In the genomic region with DNA sequence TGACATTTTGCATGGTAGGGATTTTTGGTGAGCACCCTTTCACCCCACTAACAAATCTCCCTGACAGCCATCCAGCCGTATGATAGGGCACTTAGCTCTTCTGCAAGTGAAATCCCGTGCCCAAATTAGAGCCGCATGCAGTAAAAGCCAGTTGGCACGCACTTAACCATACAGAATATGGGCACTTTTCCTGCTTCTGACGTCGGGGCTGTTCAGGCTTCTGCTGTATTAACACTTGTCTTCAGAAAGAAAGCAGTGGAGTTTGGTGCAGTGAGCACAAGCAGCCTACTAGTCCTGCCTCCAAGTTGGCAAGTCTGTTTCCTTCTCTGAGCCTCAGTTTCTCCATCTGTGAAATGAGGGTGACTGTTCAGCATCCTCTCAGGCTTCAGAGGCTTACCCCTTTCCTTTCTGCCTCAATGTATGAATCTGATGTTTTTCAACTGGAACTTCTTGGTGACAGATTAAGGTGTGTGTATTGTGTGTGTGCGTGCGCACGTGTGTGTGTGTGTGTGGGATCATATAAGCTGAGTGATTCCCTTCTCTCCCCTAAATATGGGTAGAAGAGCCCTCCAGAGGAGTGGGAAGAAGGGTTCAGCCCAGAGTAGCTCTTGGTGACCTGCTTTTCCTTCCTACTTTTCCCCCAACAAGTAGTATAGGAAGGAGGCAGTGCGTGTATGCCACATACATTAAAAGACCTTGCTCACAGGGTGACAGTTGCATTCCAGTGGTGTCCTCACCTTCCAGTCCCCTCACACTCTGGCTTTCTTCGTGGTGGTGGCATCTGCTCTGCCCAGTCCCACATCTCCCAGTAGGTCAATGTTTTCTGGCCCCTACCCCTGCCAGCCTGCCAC, we compare ENCODE assay signal across 1 cellular context.
TF ChIP-seq lines count a peak whose summit lies in the region.

No MANE protein-coding gene starts in this region.

TF ChIP-seq in GM23338, 12 proteins besides CTCF, POLR2A, EP300 and RAD21 (continued from another document):
- TF ChIP-seq, protein P1, sequence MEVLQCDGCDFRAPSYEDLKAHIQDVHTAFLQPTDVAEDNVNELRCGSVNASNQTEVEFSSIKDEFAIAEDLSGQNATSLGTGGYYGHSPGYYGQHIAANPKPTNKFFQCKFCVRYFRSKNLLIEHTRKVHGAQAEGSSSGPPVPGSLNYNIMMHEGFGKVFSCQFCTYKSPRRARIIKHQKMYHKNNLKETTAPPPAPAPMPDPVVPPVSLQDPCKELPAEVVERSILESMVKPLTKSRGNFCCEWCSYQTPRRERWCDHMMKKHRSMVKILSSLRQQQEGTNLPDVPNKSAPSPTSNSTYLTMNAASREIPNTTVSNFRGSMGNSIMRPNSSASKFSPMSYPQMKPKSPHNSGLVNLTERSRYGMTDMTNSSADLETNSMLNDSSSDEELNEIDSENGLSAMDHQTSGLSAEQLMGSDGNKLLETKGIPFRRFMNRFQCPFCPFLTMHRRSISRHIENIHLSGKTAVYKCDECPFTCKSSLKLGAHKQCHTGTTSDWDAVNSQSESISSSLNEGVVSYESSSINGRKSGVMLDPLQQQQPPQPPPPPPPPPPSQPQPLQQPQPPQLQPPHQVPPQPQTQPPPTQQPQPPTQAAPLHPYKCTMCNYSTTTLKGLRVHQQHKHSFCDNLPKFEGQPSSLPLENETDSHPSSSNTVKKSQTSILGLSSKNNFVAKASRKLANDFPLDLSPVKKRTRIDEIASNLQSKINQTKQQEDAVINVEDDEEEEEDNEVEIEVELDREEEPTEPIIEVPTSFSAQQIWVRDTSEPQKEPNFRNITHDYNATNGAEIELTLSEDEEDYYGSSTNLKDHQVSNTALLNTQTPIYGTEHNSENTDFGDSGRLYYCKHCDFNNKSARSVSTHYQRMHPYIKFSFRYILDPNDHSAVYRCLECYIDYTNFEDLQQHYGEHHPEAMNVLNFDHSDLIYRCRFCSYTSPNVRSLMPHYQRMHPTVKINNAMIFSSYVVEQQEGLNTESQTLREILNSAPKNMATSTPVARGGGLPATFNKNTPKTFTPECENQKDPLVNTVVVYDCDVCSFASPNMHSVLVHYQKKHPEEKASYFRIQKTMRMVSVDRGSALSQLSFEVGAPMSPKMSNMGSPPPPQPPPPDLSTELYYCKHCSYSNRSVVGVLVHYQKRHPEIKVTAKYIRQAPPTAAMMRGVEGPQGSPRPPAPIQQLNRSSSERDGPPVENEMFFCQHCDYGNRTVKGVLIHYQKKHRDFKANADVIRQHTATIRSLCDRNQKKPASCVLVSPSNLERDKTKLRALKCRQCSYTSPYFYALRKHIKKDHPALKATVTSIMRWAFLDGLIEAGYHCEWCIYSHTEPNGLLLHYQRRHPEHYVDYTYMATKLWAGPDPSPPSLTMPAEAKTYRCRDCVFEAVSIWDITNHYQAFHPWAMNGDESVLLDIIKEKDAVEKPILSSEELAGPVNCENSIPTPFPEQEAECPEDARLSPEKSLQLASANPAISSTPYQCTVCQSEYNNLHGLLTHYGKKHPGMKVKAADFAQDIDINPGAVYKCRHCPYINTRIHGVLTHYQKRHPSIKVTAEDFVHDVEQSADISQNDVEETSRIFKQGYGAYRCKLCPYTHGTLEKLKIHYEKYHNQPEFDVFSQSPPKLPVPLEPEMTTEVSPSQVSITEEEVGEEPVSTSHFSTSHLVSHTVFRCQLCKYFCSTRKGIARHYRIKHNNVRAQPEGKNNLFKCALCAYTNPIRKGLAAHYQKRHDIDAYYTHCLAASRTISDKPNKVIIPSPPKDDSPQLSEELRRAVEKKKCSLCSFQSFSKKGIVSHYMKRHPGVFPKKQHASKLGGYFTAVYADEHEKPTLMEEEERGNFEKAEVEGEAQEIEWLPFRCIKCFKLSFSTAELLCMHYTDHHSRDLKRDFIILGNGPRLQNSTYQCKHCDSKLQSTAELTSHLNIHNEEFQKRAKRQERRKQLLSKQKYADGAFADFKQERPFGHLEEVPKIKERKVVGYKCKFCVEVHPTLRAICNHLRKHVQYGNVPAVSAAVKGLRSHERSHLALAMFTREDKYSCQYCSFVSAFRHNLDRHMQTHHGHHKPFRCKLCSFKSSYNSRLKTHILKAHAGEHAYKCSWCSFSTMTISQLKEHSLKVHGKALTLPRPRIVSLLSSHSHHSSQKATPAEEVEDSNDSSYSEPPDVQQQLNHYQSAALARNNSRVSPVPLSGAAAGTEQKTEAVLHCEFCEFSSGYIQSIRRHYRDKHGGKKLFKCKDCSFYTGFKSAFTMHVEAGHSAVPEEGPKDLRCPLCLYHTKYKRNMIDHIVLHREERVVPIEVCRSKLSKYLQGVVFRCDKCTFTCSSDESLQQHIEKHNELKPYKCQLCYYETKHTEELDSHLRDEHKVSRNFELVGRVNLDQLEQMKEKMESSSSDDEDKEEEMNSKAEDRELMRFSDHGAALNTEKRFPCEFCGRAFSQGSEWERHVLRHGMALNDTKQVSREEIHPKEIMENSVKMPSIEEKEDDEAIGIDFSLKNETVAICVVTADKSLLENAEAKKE (CRISPR knock-in tag; IDR thresholded peaks at IDR 0.05) = no peak
- TF ChIP-seq NANOG (IDR thresholded peaks at IDR 0.05; ENCODE audit: borderline replicate concordance) = no peak
TF ChIP-seq in GM23338: peak in this region for 0.
